1 cellular context compared by ENCODE assay signal in the genomic region with DNA sequence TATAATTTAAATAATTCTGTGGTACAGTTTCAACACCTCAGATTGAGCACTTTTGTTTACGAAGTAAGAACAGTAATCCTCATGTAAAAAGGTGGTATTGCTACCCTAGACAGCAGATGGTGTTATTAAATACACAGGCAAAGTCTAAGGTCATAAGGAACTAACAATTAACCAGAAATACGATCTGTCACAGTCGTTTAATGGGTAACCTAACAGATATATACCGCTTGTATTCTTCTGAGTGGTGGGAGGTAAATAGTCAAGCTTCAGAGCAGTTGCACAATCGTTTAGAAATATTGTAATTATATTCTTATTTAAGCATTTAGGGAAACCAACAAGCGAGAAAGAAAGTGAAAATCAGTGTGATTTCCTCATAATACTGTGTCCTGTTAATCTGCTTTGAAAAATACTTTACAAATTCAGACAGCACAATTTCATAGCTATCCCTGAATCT.
TF ChIP-seq lines count a peak whose summit lies in the region.

No MANE protein-coding gene starts in this region.

TF ChIP-seq in HEK293, 187 proteins besides CTCF, POLR2A, EP300 and RAD21 (continued from another document):
- TF ChIP-seq ZNF248 (tag by site-specific recombination; IDR thresholded peaks at IDR 0.05) (no peak), FEZF1 (tag by site-specific recombination; IDR thresholded peaks at IDR 0.05) (peak; percentile 53; the same call in 1 of the 2 replicates), ZNF555 (tag by site-specific recombination; conservative IDR thresholded peaks at IDR 0.05) (no peak), REST (tag by site-specific recombination; IDR thresholded peaks at IDR 0.05) (peak; percentile 30; the same call in 1 of the 2 replicates), KLF8 (tag by site-specific recombination; IDR thresholded peaks at IDR 0.05) (no peak), ZXDB (tag by site-specific recombination; IDR thresholded peaks at IDR 0.05) (no peak), ZNF211 (tag by site-specific recombination; IDR thresholded peaks at IDR 0.05; ENCODE audit: low read depth) (no peak), ZNF600 (tag by site-specific recombination; IDR thresholded peaks at IDR 0.05) (0 out of 2 replicates have a peak, but pooled peaks have one; percentile 19), ZNF624 (tag by site-specific recombination; IDR thresholded peaks at IDR 0.05) (no peak), ZNF311 (tag by site-specific recombination; IDR thresholded peaks at IDR 0.05; ENCODE audit: borderline replicate concordance) (no peak)
- TF ChIP-seq, protein P1, sequence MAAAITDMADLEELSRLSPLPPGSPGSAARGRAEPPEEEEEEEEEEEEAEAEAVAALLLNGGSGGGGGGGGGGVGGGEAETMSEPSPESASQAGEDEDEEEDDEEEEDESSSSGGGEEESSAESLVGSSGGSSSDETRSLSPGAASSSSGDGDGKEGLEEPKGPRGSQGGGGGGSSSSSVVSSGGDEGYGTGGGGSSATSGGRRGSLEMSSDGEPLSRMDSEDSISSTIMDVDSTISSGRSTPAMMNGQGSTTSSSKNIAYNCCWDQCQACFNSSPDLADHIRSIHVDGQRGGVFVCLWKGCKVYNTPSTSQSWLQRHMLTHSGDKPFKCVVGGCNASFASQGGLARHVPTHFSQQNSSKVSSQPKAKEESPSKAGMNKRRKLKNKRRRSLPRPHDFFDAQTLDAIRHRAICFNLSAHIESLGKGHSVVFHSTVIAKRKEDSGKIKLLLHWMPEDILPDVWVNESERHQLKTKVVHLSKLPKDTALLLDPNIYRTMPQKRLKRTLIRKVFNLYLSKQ (tag by site-specific recombination; IDR thresholded peaks at IDR 0.05; ENCODE audit: borderline replicate concordance) = no peak
